In genomic region chr15:42050484-42051255, GRCh38 we compare ENCODE assay signal across 31 cellular contexts. TPM values are rescaled to one million over a fixed set of nuclear protein-coding genes. Genes with fewer than 3 reads are reported as not detected.
A peak's percentile ranks its signal among the peaks of the same experiment; 100 is the strongest.
DNase-seq lines count a peak whose midpoint lies in the region; ATAC-seq, FAIRE-seq and TF ChIP-seq lines count a peak whose summit lies in the region.
"Had no signal": no experiment of that assay in that cellular context is flagged by ENCODE, and none has a peak within 500 bp of the region (broad histone marks: within the 10 kb centered on the region; RNA-seq: fewer than 3 reads in every experiment).

No MANE protein-coding gene starts in this region.

- H3K4me3 Mint-ChIP-seq in Caco-2 (ENCODE audit: unreplicated experiment) (no peak overlapping the region), neural crest cell (no peak overlapping the region)
- H3K4me3 Mint-ChIP-seq: activated CD4-positive, alpha-beta T cell treated with anti-CD3 and anti-CD28 coated beads, Interleukin-2, amount 10 ng/mL, durations not matched to agents 24 days and 14 days; activated naive CD8-positive, alpha-beta T cell treated with anti-CD3 and anti-CD28 coated beads, Interleukin-2, amount 50 U/mL, for 24 hours; CD4-positive, CD25-positive, alpha-beta regulatory T cell; naive thymus-derived CD4-positive, alpha-beta T cell; stimulated activated naive B cell treated with anti-CD40 and anti-IgM and Interleukin-4, amounts not matched to agents 10 μg/mL and 1 μg/mL and 100 μg/mL, for 72 hours; T-cell had no signal

- peak overlapping the region; percentile 66 for H3K27ac Mint-ChIP-seq in Caco-2 (ENCODE audit: unreplicated experiment)
- H3K27ac Mint-ChIP-seq in neural crest cell (ENCODE audit: unreplicated experiment), result peak overlapping the region; percentile 89
- H3K27ac Mint-ChIP-seq: activated CD4-positive, alpha-beta T cell treated with anti-CD3 and anti-CD28 coated beads, Interleukin-2, amount 10 ng/mL, durations not matched to agents 24 days and 14 days; activated naive CD8-positive, alpha-beta T cell treated with anti-CD3 and anti-CD28 coated beads, Interleukin-2, amount 50 U/mL, for 24 hours; CD4-positive, CD25-positive, alpha-beta regulatory T cell; stimulated activated naive B cell treated with anti-CD40 and anti-IgM and Interleukin-4, amounts not matched to agents 10 μg/mL and 1 μg/mL and 100 μg/mL, for 72 hours; T-cell had no signal

- no peak overlapping the region for H3K9ac ChIP-seq in MM.1S (ENCODE audit: low read length)

- CTCF ChIA-PET in Caco-2 (lab: Charles Lee), result no interaction called here

- H3K9me3 ChIP-seq in Caco-2 (peaks cover 3% of the 10 kb centered on the region; the same call in 1 of the 2 replicates), MM.1S (replicated peaks; ENCODE audit: insufficient read depth, low read length) (no peaks in the 10 kb centered on the region)
- H3K9me3 ChIP-seq: upper lobe of left lung had no signal

- H3K36me3 ChIP-seq in Caco-2 (ENCODE audit: control insufficient read depth, insufficient read depth, low read length), result no peaks in the 10 kb centered on the region
- H3K36me3 ChIP-seq in bronchial epithelial cell (ENCODE audit: control insufficient read depth, insufficient read depth, low read length), result no peaks in the 10 kb centered on the region
- H3K36me3 ChIP-seq in MM.1S (replicated peaks; ENCODE audit: insufficient read depth, low read length), result no peaks in the 10 kb centered on the region
- H3K36me3 ChIP-seq: upper lobe of left lung had no signal

- H3K79me2 ChIP-seq in MM.1S (ENCODE audit: low read length), result no peaks in the 10 kb centered on the region

- no TSS peak for BruUV-seq in Caco-2 (replicated peaks; lab: Mats Ljungman, UMichigan)

- H3K9me3 Mint-ChIP-seq in Caco-2 (ENCODE audit: unreplicated experiment) (no peaks in the 10 kb centered on the region), neural crest cell (no peaks in the 10 kb centered on the region)
- H3K9me3 Mint-ChIP-seq: activated CD4-positive, alpha-beta T cell treated with anti-CD3 and anti-CD28 coated beads, Interleukin-2, amount 10 ng/mL, durations not matched to agents 24 days and 14 days; activated naive CD8-positive, alpha-beta T cell treated with anti-CD3 and anti-CD28 coated beads, Interleukin-2, amount 50 U/mL, for 24 hours; naive thymus-derived CD4-positive, alpha-beta T cell; stimulated activated naive B cell treated with anti-CD40 and anti-IgM and Interleukin-4, amounts not matched to agents 10 μg/mL and 1 μg/mL and 100 μg/mL, for 72 hours; T-cell had no signal

- no peaks in the 10 kb centered on the region for H4K20me1 ChIP-seq in MM.1S (ENCODE audit: insufficient read depth, low read length)

- POLR2A ChIA-PET in Caco-2 (lab: Charles Lee), result no interaction called here

- TF ChIP-seq CTCF in Caco-2 (IDR thresholded peaks at IDR 0.05; ENCODE audit: insufficient read depth in 1 of 2, low read depth in 1 of 2, low read length in 1 of 2, severe bottlenecking in 1 of 2, unreplicated experiment in 1 of 2) (no peak), bronchial epithelial cell (IDR thresholded peaks at IDR 0.05; ENCODE audit: insufficient read depth, low read length, severe bottlenecking) (no peak), neural crest cell (conservative IDR thresholded peaks at IDR 0.05) (no peak), MM.1S (IDR thresholded peaks at IDR 0.05; ENCODE audit: low read length) (no peak)

- H3K36me3 Mint-ChIP-seq in Caco-2 (ENCODE audit: insufficient read depth, unreplicated experiment), result no peaks in the 10 kb centered on the region
- H3K36me3 Mint-ChIP-seq in neural crest cell (ENCODE audit: low read depth), result no peaks in the 10 kb centered on the region
- H3K36me3 Mint-ChIP-seq: CD4-positive, CD25-positive, alpha-beta regulatory T cell; naive thymus-derived CD4-positive, alpha-beta T cell; stimulated activated naive B cell treated with anti-CD40 and anti-IgM and Interleukin-4, amounts not matched to agents 10 μg/mL and 1 μg/mL and 100 μg/mL, for 72 hours; T-cell had no signal

- H3K9me2 ChIP-seq in MM.1S (replicated peaks; ENCODE audit: insufficient read depth, low read length), result no peaks in the 10 kb centered on the region

- intact Hi-C loops in Caco-2 (cut with micrococcal nuclease; ENCODE audit: unreplicated experiment) (no loop called here), left ventricle myocardium superior (cut with micrococcal nuclease) (no loop called here)

- no peak overlapping the region for H3K27ac ChIP-seq in MM.1S (ENCODE audit: low read length)
- H3K27ac ChIP-seq: upper lobe of left lung had no signal

- H2AFZ ChIP-seq in MM.1S (ENCODE audit: low read length), result no peak overlapping the region

- H3K27me3 ChIP-seq in Caco-2 (replicated peaks; ENCODE audit: control insufficient read depth, insufficient read depth, low read length) (no peaks in the 10 kb centered on the region), bronchial epithelial cell (ENCODE audit: control insufficient read depth, insufficient read depth, low read length) (no peaks in the 10 kb centered on the region), MM.1S (replicated peaks; ENCODE audit: insufficient read depth, low read length) (no peaks in the 10 kb centered on the region)
- H3K27me3 ChIP-seq: upper lobe of left lung had no signal

- H3K4me3 ChIP-seq in Caco-2 (ENCODE audit: low read depth, low read length) (no peak overlapping the region), bronchial epithelial cell (ENCODE audit: low read depth, low read length) (no peak overlapping the region), MM.1S (ENCODE audit: low read length) (no peak overlapping the region)
- H3K4me3 ChIP-seq: skin epidermis, upper lobe of left lung had no signal

- peaks cover 38% of the 10 kb centered on the region for H3K4me1 ChIP-seq in Caco-2
- no peaks in the 10 kb centered on the region for H3K4me1 ChIP-seq in MM.1S (ENCODE audit: low read length)

- no peak overlapping the region for H3K4me2 ChIP-seq in MM.1S (ENCODE audit: low read depth, low read length)

- DNase-seq in Caco-2, result no peak
- no peak for DNase-seq in bronchial epithelial cell (ENCODE audit: low read depth)
- DNase-seq in left ventricle myocardium superior, result no peak
- no peak for DNase-seq in neural crest cell (ENCODE audit: low read depth, low spot score)
- no peak for DNase-seq in activated naive CD4-positive, alpha-beta T cell treated with Interleukin-2 at 50 U/mL for 16 hours
- no peak for DNase-seq in NCI-H510A treated with DMSO at 0.1 percent for 48 hours (lab: John Stamatoyannopoulos, UW)
- DNase-seq in MM.1S, result no peak
- DNase-seq: activated CD4-positive, alpha-beta T cell treated with anti-CD3 and anti-CD28 coated beads, Interleukin-2, amount 10 ng/mL, durations not matched to agents 24 days and 14 days; activated naive CD8-positive, alpha-beta T cell treated with anti-CD3 and anti-CD28 coated beads, Interleukin-2, amount 50 U/mL, for 24 hours; CD4-positive, CD25-positive, alpha-beta regulatory T cell; cerebellar nuclear complex; GDM1; IMR-90; MV-4-11; naive thymus-derived CD4-positive, alpha-beta T cell; NCI-H1436; NCI-H2081 treated with DMSO at 0.1 percent for 48 hours; NCI-H774; occipital lobe; RPMI8226; stimulated activated naive B cell treated with anti-CD40 and anti-IgM and Interleukin-4, amounts not matched to agents 10 μg/mL and 1 μg/mL and 100 μg/mL, for 72 hours; T-cell; upper lobe of left lung had no signal

- no peaks in the 10 kb centered on the region for H3K27me3 Mint-ChIP-seq in Caco-2 (ENCODE audit: insufficient read depth, unreplicated experiment)
- H3K27me3 Mint-ChIP-seq in neural crest cell (ENCODE audit: low read depth), result peaks cover 13% of the 10 kb centered on the region

- H3F3A ChIP-seq in MM.1S (ENCODE audit: insufficient read depth, low read length), result no peaks in the 10 kb centered on the region

- H3K4me1 Mint-ChIP-seq in Caco-2 (ENCODE audit: low read depth, unreplicated experiment) (peaks cover 30% of the 10 kb centered on the region), neural crest cell (no peaks in the 10 kb centered on the region)
- H3K4me1 Mint-ChIP-seq: activated naive CD8-positive, alpha-beta T cell treated with anti-CD3 and anti-CD28 coated beads, Interleukin-2, amount 50 U/mL, for 24 hours; CD4-positive, CD25-positive, alpha-beta regulatory T cell; naive thymus-derived CD4-positive, alpha-beta T cell; stimulated activated naive B cell treated with anti-CD40 and anti-IgM and Interleukin-4, amounts not matched to agents 10 μg/mL and 1 μg/mL and 100 μg/mL, for 72 hours had no signal

- FAIRE-seq in bronchial epithelial cell (lab: Jason Lieb, UNC), result peak; percentile 40
- FAIRE-seq: A204.1, astrocyte, islet of Langerhans had no signal

- ATAC-seq in left ventricle myocardium superior, result peak; percentile 86
- ATAC-seq in GM19395 (IDR thresholded peaks at IDR 0.05; ENCODE audit: unreplicated experiment), result no peak
- ATAC-seq: activated naive CD8-positive, alpha-beta T cell treated with anti-CD3 and anti-CD28 coated beads, Interleukin-2, amount 50 U/mL, for 24 hours; HCT116; naive thymus-derived CD4-positive, alpha-beta T cell; stimulated activated naive B cell treated with anti-CD40 and anti-IgM and Interleukin-4, amounts not matched to agents 10 μg/mL and 1 μg/mL and 100 μg/mL, for 72 hours; T-cell had no signal

RNA-seq across cellular contexts. Expression of gene PLA2G4E, which starts 29.8 kb away (rescaled TPM):
- total RNA-seq in Caco-2 (2022) (1.4 and 1.8 TPM in 2 replicates), bronchial epithelial cell (under 0.01 and 1.4 TPM in 2 replicates), left ventricle myocardium superior (not detected), neural crest cell (not detected in 2 replicates)
- total RNA-seq: activated CD4-positive, alpha-beta T cell treated with anti-CD3 and anti-CD28 coated beads, Interleukin-2, amount 10 ng/mL, durations not matched to agents 24 days and 14 days; astrocyte; CD4-positive, CD25-positive, alpha-beta regulatory T cell; IMR-90; LHCN-M2; naive thymus-derived CD4-positive, alpha-beta T cell; occipital lobe; pulmonary artery endothelial cell; T-cell had no signal

RNA-seq across cellular contexts. Expression of gene PLA2G4D, which starts 43.7 kb away (rescaled TPM):
- total RNA-seq in Caco-2 (2022) (not detected in 2 replicates), bronchial epithelial cell (under 0.01 TPM in 2 replicates), left ventricle myocardium superior (not detected), neural crest cell (not detected in 2 replicates)
- total RNA-seq: activated CD4-positive, alpha-beta T cell treated with anti-CD3 and anti-CD28 coated beads, Interleukin-2, amount 10 ng/mL, durations not matched to agents 24 days and 14 days; astrocyte; CD4-positive, CD25-positive, alpha-beta regulatory T cell; IMR-90; LHCN-M2; naive thymus-derived CD4-positive, alpha-beta T cell; occipital lobe; pulmonary artery endothelial cell; T-cell; upper lobe of left lung had no signal
